In the genomic region with DNA sequence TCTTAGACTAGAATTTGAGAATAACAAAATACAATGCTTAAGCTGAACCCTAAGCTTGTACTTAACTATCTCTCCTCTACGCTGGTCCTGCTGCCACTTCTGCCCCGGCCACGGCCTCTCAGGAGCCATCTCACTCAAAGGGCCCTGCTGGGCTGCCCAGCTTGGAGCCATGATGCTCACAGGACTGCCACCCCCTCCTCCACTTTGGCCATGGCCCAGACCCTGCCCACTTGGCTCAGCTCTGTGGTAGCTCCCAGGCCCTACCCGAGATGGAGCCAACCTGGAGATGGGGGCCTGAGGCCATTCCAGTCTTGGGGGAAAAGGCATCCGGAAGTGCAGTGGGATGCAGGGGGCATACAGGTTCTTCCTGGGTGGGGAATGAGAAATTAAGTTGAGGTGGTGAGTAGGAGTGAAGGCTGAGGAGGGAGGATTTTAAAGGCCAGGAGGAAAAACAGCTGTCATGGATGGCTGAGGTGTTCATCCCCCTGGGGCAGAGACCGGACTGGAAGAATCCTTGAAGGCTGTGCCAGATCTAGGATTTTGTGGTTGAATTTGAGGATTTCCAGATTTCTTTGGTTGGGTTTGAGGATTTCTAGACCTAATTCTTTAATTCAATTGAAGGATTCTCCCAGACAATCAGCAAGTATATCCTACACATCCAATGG, we compare ENCODE assay signal across 13 cellular contexts. TPM values are rescaled to one million over a fixed set of nuclear protein-coding genes. Genes with fewer than 3 reads are reported as not detected.
DNase-seq lines count a peak whose midpoint lies in the region; ATAC-seq, FAIRE-seq and TF ChIP-seq lines count a peak whose summit lies in the region.
"Had no signal": no experiment of that assay in that cellular context is flagged by ENCODE, and none has a peak within 500 bp of the region (broad histone marks: within the 10 kb centered on the region; RNA-seq: fewer than 3 reads in every experiment).

No MANE protein-coding gene starts in this region.

- H3K27ac ChIP-seq in CD8-positive, alpha-beta T cell (ENCODE audit: low read depth, low read length), result peak overlapping the region; percentile 55
- H3K27ac ChIP-seq in HL-60 (replicated peaks), result peak overlapping the region; percentile 90
- peak overlapping the region; percentile 94 for H3K27ac ChIP-seq in GM12878 (ENCODE audit: control insufficient read depth, insufficient read depth)
- H3K27ac ChIP-seq in neuronal stem cell (replicated peaks; ENCODE audit: low read length), result no peak overlapping the region
- H3K27ac ChIP-seq: SJSA1 had no signal

- intact Hi-C loops in CD8-positive, alpha-beta T cell (cut with DNase I, micrococcal nuclease), result loop anchor here (1.0 to 10.0 kb wide), 5 partner anchors 11 to 64 kb away; partner anchors contain the start of gene ZDHHC9 (in 1 of the 2)
- intact Hi-C loops in GM12878 (cut with micrococcal nuclease; ENCODE audit: unreplicated experiment), result loop anchor here (1.0 to 2.0 kb wide), 2 partner anchors 11 to 22 kb away; no protein-coding TSS in a partner anchor

- SMC1A ChIA-PET in GM12878 (lab: Charles Lee; ENCODE audit: uncharacterized antibody, unreplicated experiment), result interaction anchor here (1.1 to 14.8 kb wide), 8 partner anchors 9 to 390 kb away, joined by 3 to 165 read pairs (median 5); no protein-coding TSS in a partner anchor

- POLR2A ChIA-PET in CD8-positive, alpha-beta T cell (lab: Charles Lee), result interaction anchor here (0.8 to 8.8 kb wide), 9 partner anchors 10 to 102 kb away, joined by 3 to 111 read pairs (median 14); no protein-coding TSS in a partner anchor
- POLR2A ChIA-PET in GM12878 (lab: Charles Lee), result interaction anchor here (1.1 to 11.2 kb wide), 6 partner anchors 10 to 307 kb away, joined by 3 to 169 read pairs (median 4); no protein-coding TSS in a partner anchor

- no peak overlapping the region for H2BK5ac ChIP-seq in neuronal stem cell (ENCODE audit: low read length)

- H2BK12ac ChIP-seq in neuronal stem cell (ENCODE audit: low read length), result no peak overlapping the region

- no peak for TF ChIP-seq CTCF in CD8-positive, alpha-beta T cell (IDR thresholded peaks at IDR 0.05)
- TF ChIP-seq CTCF in HL-60 (IDR thresholded peaks at IDR 0.05; ENCODE audit: insufficient read depth, low read length) (no peak), GM12878 (IDR thresholded peaks at IDR 0.05 in 2 of 3, conservative IDR thresholded peaks at IDR 0.05 in 1 of 3; ENCODE audit: control insufficient read depth in 2 of 3, extremely low read depth in 1 of 3, insufficient read depth in 1 of 3, low read depth in 3 of 3, low read length in 3 of 3) (no peak), HFFc6 (IDR thresholded peaks at IDR 0.05) (no peak)

- H2AK5ac ChIP-seq in neuronal stem cell (ENCODE audit: low read depth, low read length), result no peak overlapping the region

- no peaks in the 10 kb centered on the region for H3K27me3 Mint-ChIP-seq in CD8-positive, alpha-beta T cell (ENCODE audit: low read depth)
- H3K27me3 Mint-ChIP-seq in HFFc6 (ENCODE audit: insufficient read depth), result peaks cover 7% of the 10 kb centered on the region

- H4K8ac ChIP-seq in neuronal stem cell (ENCODE audit: low read depth, low read length), result no peak overlapping the region

- CTCF ChIA-PET in CD8-positive, alpha-beta T cell (lab: Charles Lee), result interaction anchor here (1.0 to 3.6 kb wide), 14 partner anchors 7 to 63 kb away, joined by 3 to 17 read pairs (median 5); no protein-coding TSS in a partner anchor
- CTCF ChIA-PET in GM12878 (lab: Yijun Ruan, JAX), result interaction anchor here (0.7 to 4.9 kb wide), 7 partner anchors 10 to 54 kb away, joined by 3 to 66 read pairs (median 3); no protein-coding TSS in a partner anchor

- peak overlapping the region; percentile 97 for H3K4me3 ChIP-seq in CD8-positive, alpha-beta T cell (ENCODE audit: low read depth, low read length)
- H3K4me3 ChIP-seq in HL-60 (replicated peaks; ENCODE audit: insufficient read depth, low read length) (peak overlapping the region; percentile 62), GM12878 (peak overlapping the region; percentile 75), neuronal stem cell (ENCODE audit: low read length in 2 of 2) (no peak overlapping the region)
- H3K4me3 ChIP-seq: SJSA1 had no signal

- H2AFZ ChIP-seq in GM12878 (ENCODE audit: control insufficient read depth, low read depth, low read length) (no peak overlapping the region), neuronal stem cell (ENCODE audit: low read length) (peak overlapping the region; percentile 61)

- peak overlapping the region; percentile 94 for H3K4me3 Mint-ChIP-seq in CD8-positive, alpha-beta T cell
- H3K4me3 Mint-ChIP-seq in HFFc6, result no peak overlapping the region

- peaks cover 64% of the 10 kb centered on the region for H3K79me2 ChIP-seq in GM12878 (ENCODE audit: control insufficient read depth, insufficient read depth, low read length)

- TF ChIP-seq POLR2A in GM12878 (IDR thresholded peaks at IDR 0.05; ENCODE audit: low read depth, low read length), result no peak

- H3K4ac ChIP-seq in neuronal stem cell (ENCODE audit: low read length), result no peak overlapping the region

- H3K9me3 ChIP-seq in CD8-positive, alpha-beta T cell (ENCODE audit: low read length), result no peaks in the 10 kb centered on the region
- H3K9me3 ChIP-seq in GM12878 (replicated peaks; ENCODE audit: control insufficient read depth, insufficient read depth, low read length), result no peaks in the 10 kb centered on the region
- no peaks in the 10 kb centered on the region for H3K9me3 ChIP-seq in neuronal stem cell (replicated peaks in 1 of 2; ENCODE audit: control insufficient read depth in 2 of 2, insufficient read depth in 1 of 2, low read depth in 1 of 2, low read length in 2 of 2)
- H3K9me3 ChIP-seq: SJSA1 had no signal

- FAIRE-seq in GM12878 (lab: Jason Lieb, UNC), result no peak
- FAIRE-seq: bronchial epithelial cell had no signal

- H3K4me1 ChIP-seq in CD8-positive, alpha-beta T cell (ENCODE audit: insufficient read depth, low read length), result peaks cover 63% of the 10 kb centered on the region
- peaks cover 48% of the 10 kb centered on the region for H3K4me1 ChIP-seq in GM12878 (ENCODE audit: control insufficient read depth, insufficient read depth, low read length)
- H3K4me1 ChIP-seq in neuronal stem cell (ENCODE audit: control insufficient read depth in 2 of 2, insufficient read depth in 1 of 2, low read depth in 1 of 2, low read length in 2 of 2), result peaks cover 0 to 2% of the 10 kb centered on the region in 2 donors

- H3K27me3 ChIP-seq in CD8-positive, alpha-beta T cell (ENCODE audit: insufficient read depth, low read length), result no peaks in the 10 kb centered on the region
- H3K27me3 ChIP-seq in HL-60 (ENCODE audit: insufficient read depth, poor library complexity, severe bottlenecking) (no peaks in the 10 kb centered on the region), GM12878 (replicated peaks in 1 of 2; ENCODE audit: control insufficient read depth in 2 of 2, insufficient read depth in 2 of 2, low read length in 1 of 2) (no peaks in the 10 kb centered on the region), neuronal stem cell (ENCODE audit: control insufficient read depth in 3 of 3, insufficient read depth in 3 of 3, low read depth in 1 of 3, low read length in 3 of 3) (no peaks in the 10 kb centered on the region)
- H3K27me3 ChIP-seq: SJSA1 had no signal

- TF ChIP-seq EP300 in GM12878 (IDR thresholded peaks at IDR 0.05; ENCODE audit: borderline replicate concordance in 1 of 2, control insufficient read depth in 1 of 2, low read depth in 2 of 2, low read length in 2 of 2), result no peak

- no peak overlapping the region for H2BK120ac ChIP-seq in neuronal stem cell (ENCODE audit: low read depth, low read length)

- RAD21 ChIA-PET in GM12878 (lab: Charles Lee; ENCODE audit: unreplicated experiment), result interaction anchor here (1.0 to 7.0 kb wide), 8 partner anchors 10 to 43 kb away, joined by 3 to 166 read pairs (median 8); partner anchors contain the start of gene XPNPEP2

- peak overlapping the region; percentile 96 for H3K27ac Mint-ChIP-seq in CD8-positive, alpha-beta T cell
- no peak overlapping the region for H3K27ac Mint-ChIP-seq in HFFc6

- no peak overlapping the region for H3K14ac ChIP-seq in neuronal stem cell (ENCODE audit: low read length)

- H3K18ac ChIP-seq in neuronal stem cell (ENCODE audit: low read length), result no peak overlapping the region

- TSS peak; percentile 92 for BruUV-seq in GM12878 (replicated peaks; lab: Mats Ljungman, UMichigan)

- no peak for DNase-seq in CD8-positive, alpha-beta T cell
- DNase-seq in HL-60 (ENCODE audit: low read depth in 1 of 2, low spot score in 1 of 2) (no peak), GM12878 (ENCODE audit: low read depth, low spot score) (no peak), neuronal stem cell (ENCODE audit: low spot score) (no peak), HFFc6 (no peak), NCI-H1092 (lab: John Stamatoyannopoulos, UW) (no peak), SIG-M5 treated with dmso at 0.1 percent for 504 hours (lab: John Stamatoyannopoulos, UW; ENCODE audit: unreplicated experiment) (no peak)
- DNase-seq: foreskin fibroblast had no signal

- peaks cover 61% of the 10 kb centered on the region for H3K4me1 Mint-ChIP-seq in CD8-positive, alpha-beta T cell (ENCODE audit: low read depth)
- no peaks in the 10 kb centered on the region for H3K4me1 Mint-ChIP-seq in HFFc6 (ENCODE audit: low read depth)

- H3K9me3 Mint-ChIP-seq in CD8-positive, alpha-beta T cell, result no peaks in the 10 kb centered on the region
- H3K9me3 Mint-ChIP-seq in HFFc6, result no peaks in the 10 kb centered on the region

- no peaks in the 10 kb centered on the region for H3K79me1 ChIP-seq in neuronal stem cell (ENCODE audit: low read depth, low read length)

- H3K4me2 ChIP-seq in GM12878 (ENCODE audit: control insufficient read depth, insufficient read depth), result peak overlapping the region; percentile 90
- no peak overlapping the region for H3K4me2 ChIP-seq in neuronal stem cell (ENCODE audit: insufficient read depth, low read length, poor library complexity, severe bottlenecking)

- H4K20me1 ChIP-seq in GM12878 (ENCODE audit: control insufficient read depth, insufficient read depth), result no peaks in the 10 kb centered on the region

- TF ChIP-seq RAD21 in GM12878 (IDR thresholded peaks at IDR 0.05; ENCODE audit: insufficient read depth, low read depth, low read length), result no peak

- no peak overlapping the region for H4K91ac ChIP-seq in neuronal stem cell (ENCODE audit: low read depth, low read length, poor library complexity)

- peaks cover 54% of the 10 kb centered on the region for H3K36me3 Mint-ChIP-seq in CD8-positive, alpha-beta T cell
- no peaks in the 10 kb centered on the region for H3K36me3 Mint-ChIP-seq in HFFc6 (ENCODE audit: low read depth)

- H3K23ac ChIP-seq in neuronal stem cell (ENCODE audit: low read depth, low read length, poor library complexity), result no peak overlapping the region

- H3K9ac ChIP-seq in GM12878 (ENCODE audit: control insufficient read depth, insufficient read depth, low read length) (peak overlapping the region; percentile 93), neuronal stem cell (ENCODE audit: low read depth, low read length, poor library complexity) (no peak overlapping the region)

- 15% methylated on average over 6 of the region's 6 CpGs for WGBS in GM12878 (ENCODE audit: insufficient coverage, insufficient replicate concordance, low lambda C conversion rate, missing lambda C conversion rate)
- no CpG with 5 or more reads among the region's 6 CpGs for WGBS in neuronal stem cell (ENCODE audit: extremely low coverage in 2 of 2, insufficient read length in 2 of 2, insufficient replicate concordance in 1 of 2), 2 donors

- no peak overlapping the region for H2BK15ac ChIP-seq in neuronal stem cell (ENCODE audit: low read length)

- in situ Hi-C loops in GM12878 (cut with MboI), result no loop called here

- no peak for ATAC-seq in CD8-positive, alpha-beta T cell
- ATAC-seq in GM12878 (peak; percentile 16), HG02840 (IDR thresholded peaks at IDR 0.05; ENCODE audit: low FRiP score, unreplicated experiment) (no peak)

- peaks cover 27% of the 10 kb centered on the region for H3K36me3 ChIP-seq in CD8-positive, alpha-beta T cell (ENCODE audit: insufficient read depth, low read length)
- peaks cover 0 to 8% of the 10 kb centered on the region in 2 experiments; a peak in 2 of 4 replicates for H3K36me3 ChIP-seq in GM12878 (ENCODE audit: control insufficient read depth in 2 of 2, insufficient read depth in 2 of 2, low read length in 1 of 2)
- no peaks in the 10 kb centered on the region for H3K36me3 ChIP-seq in neuronal stem cell (replicated peaks in 1 of 2; ENCODE audit: control insufficient read depth in 2 of 2, insufficient read depth in 2 of 2, low read length in 2 of 2)
- H3K36me3 ChIP-seq: SJSA1 had no signal

RNA-seq across cellular contexts. Expression of gene SASH3, which starts 0.8 kb away (rescaled TPM):
- total RNA-seq in CD8-positive, alpha-beta T cell, result 10 to 100 TPM; 76.7 to 76.8 TPM
- 88.3 and 101 TPM in 2 replicates for total RNA-seq in GM12878 (2013; cell fraction: nucleolus; rRNA removed)
- total RNA-seq in GM12878 (2014; rRNA removed) (198 and 231 TPM in 2 replicates), GM12878 (2014; rRNA removed; fragmentation: Illumina TruSeq; extraction: Trizol) (123 and 130 TPM in 2 replicates), GM12878 (2021) (183 and 191 TPM in 2 replicates)
- 67.3 TPM for polyA plus RNA-seq in GM12878 (2011; ENCODE audit: low read depth)
- polyA plus RNA-seq in GM12878 (2011; rRNA removed) (159 and 233 TPM in 2 replicates), GM12878 (2014; fragmentation: Illumina TruSeq; extraction: Trizol) (122 and 155 TPM in 2 replicates), GM12878 (2014; fragmentation: Nextera tagmentation; extraction: Ambion mirVana) (10 to 100 TPM; 23.1 to 39.1 TPM), GM12878 (2014; rRNA removed) (192 and 204 TPM in 2 replicates), GM12878 (2016; fragmentation: Nextera tagmentation; extraction: Ambion mirVana) (100 to 1,000 TPM; 148 to 164 TPM)
- 229 and 314 TPM in 2 replicates for polyA plus RNA-seq in GM12878 (2011; cell fraction: cytosol; rRNA removed)
- 329 and 387 TPM in 2 replicates for polyA plus RNA-seq in GM12878 (2011; cell fraction: nucleus; rRNA removed)
- polyA plus RNA-seq in GM12878 (2012), result 109 and 113 TPM in 2 replicates
- 120 and 220 TPM in 2 replicates for polyA minus RNA-seq in GM12878 (2011; rRNA and poly(A)+ RNA removed)
- 77.4 and 94.2 TPM in 2 replicates for polyA minus RNA-seq in GM12878 (2011; cell fraction: cytosol; rRNA and poly(A)+ RNA removed)
- 51.7 and 77.8 TPM in 2 replicates for polyA minus RNA-seq in GM12878 (2011; cell fraction: nucleus; rRNA and poly(A)+ RNA removed)
- polyA plus RNA-seq in neuronal stem cell (2013, experiment 1 of 2), result not detected
- not detected for polyA plus RNA-seq in neuronal stem cell (2013, experiment 2 of 2)
- total RNA-seq in HFFc6 (2021; fragmentation: NEBNext Ultra II Directional; extraction: Animal tissue kit (Norgen Biotek cat#: 25700)), result not detected
- total RNA-seq: bronchial epithelial cell, NCI-H460, renal cortical epithelial cell, SJSA1 had no signal

RNA-seq across cellular contexts. Expression of gene XPNPEP2, which starts 41.8 kb away (rescaled TPM):
- total RNA-seq in CD8-positive, alpha-beta T cell, result under 1 TPM; 0.22 to 0.24 TPM
- not detected in 2 replicates for total RNA-seq in GM12878 (2013; cell fraction: nucleolus; rRNA removed)
- total RNA-seq in GM12878 (2014; rRNA removed), result 0.17 and 0.27 TPM in 2 replicates
- total RNA-seq in GM12878 (2014; rRNA removed; fragmentation: Illumina TruSeq; extraction: Trizol), result 0.13 and 0.14 TPM in 2 replicates
- 0.21 and 0.27 TPM in 2 replicates for total RNA-seq in GM12878 (2021)
- 0.13 TPM for polyA plus RNA-seq in GM12878 (2011; ENCODE audit: low read depth)
- 0.04 TPM in 2 replicates for polyA plus RNA-seq in GM12878 (2011; rRNA removed)
- 0.05 and 0.06 TPM in 2 replicates for polyA plus RNA-seq in GM12878 (2011; cell fraction: cytosol; rRNA removed)
- 0.04 and 0.06 TPM in 2 replicates for polyA plus RNA-seq in GM12878 (2011; cell fraction: nucleus; rRNA removed)
- polyA plus RNA-seq in GM12878 (2012), result 0.05 and 0.07 TPM in 2 replicates
- polyA plus RNA-seq in GM12878 (2014; fragmentation: Illumina TruSeq; extraction: Trizol), result 0.21 and 0.32 TPM in 2 replicates
- under 1 TPM; 0.08 to 0.26 TPM for polyA plus RNA-seq in GM12878 (2014; fragmentation: Nextera tagmentation; extraction: Ambion mirVana)
- 0.24 and 0.37 TPM in 2 replicates for polyA plus RNA-seq in GM12878 (2014; rRNA removed)
- polyA plus RNA-seq in GM12878 (2016; fragmentation: Nextera tagmentation; extraction: Ambion mirVana), result under 1 TPM; 0.05 to 0.06 TPM
- polyA minus RNA-seq in GM12878 (2011; rRNA and poly(A)+ RNA removed), result not detected in 2 replicates
- polyA minus RNA-seq in GM12878 (2011; cell fraction: cytosol; rRNA and poly(A)+ RNA removed), result not detected in 2 replicates
- polyA minus RNA-seq in GM12878 (2011; cell fraction: nucleus; rRNA and poly(A)+ RNA removed), result not detected in 2 replicates
- polyA plus RNA-seq in neuronal stem cell (2013, experiment 1 of 2), result 0.29 TPM
- polyA plus RNA-seq in neuronal stem cell (2013, experiment 2 of 2), result 0.30 TPM
- total RNA-seq in HFFc6 (2021; fragmentation: NEBNext Ultra II Directional; extraction: Animal tissue kit (Norgen Biotek cat#: 25700)), result not detected
- total RNA-seq: bronchial epithelial cell, NCI-H460, renal cortical epithelial cell had no signal

Comparison
In these comparisons a context has a peak if more than half of its experiments do, and no peak if none do; other contexts are left out.
1. H3K4me3 ChIP-seq: peak in CD8-positive, alpha-beta T cell (single experiment), HL-60 (single experiment) and GM12878 (single experiment); none in neuronal stem cell (0 of 2).
2. RNA of gene SASH3, which starts 0.8 kb away (total RNA-seq): 88.3 to 231 TPM in GM12878 and 76.7 to 76.8 TPM in CD8-positive, alpha-beta T cell; not detected in HFFc6; every median in the first group is over 10 times any median in the second.